Comparison of ENCODE assay signal across 19 cellular contexts in genomic region chr18:59760212-59760997, GRCh38.
DNase-seq lines count a peak whose midpoint lies in the region; ATAC-seq and TF ChIP-seq lines count a peak whose summit lies in the region.
"Had no signal": no experiment of that assay in that cellular context is flagged by ENCODE, and none has a peak within 500 bp of the region (broad histone marks: within the 10 kb centered on the region; RNA-seq: fewer than 3 reads in every experiment).

No MANE protein-coding gene starts in this region.

- intact Hi-C loops in transverse colon (cut with DNase I; ENCODE audit: low total_unique reads): no loop called here

- no peak for TF ChIP-seq RAD21 in liver (IDR thresholded peaks at IDR 0.05)

- POLR2A ChIA-PET in HEK293T (lab: Yijun Ruan, JAX): no interaction called here

- H3K36me3 ChIP-seq in fibroblast of lung (ENCODE audit: control insufficient read depth, insufficient read depth, low read length) (no peaks in the 10 kb centered on the region), liver (ENCODE audit: control insufficient read depth in 4 of 4, insufficient read depth in 3 of 4, low read depth in 1 of 4, low read length in 3 of 4) (no peaks in the 10 kb centered on the region), transverse colon (no peaks in the 10 kb centered on the region)
- H3K36me3 ChIP-seq: BLaER1 treated with 17β-estradiol and CSF1 and Interleukin-3, amounts not matched to agents 10 nM and 100 nM; HAP-1 had no signal

- no peak overlapping the region for H2AFZ ChIP-seq in fibroblast of lung (ENCODE audit: low read length)

- H4K20me1 ChIP-seq in fibroblast of lung (ENCODE audit: control insufficient read depth, extremely low read depth, insufficient read depth, low read length): no peaks in the 10 kb centered on the region
- H4K20me1 ChIP-seq: BLaER1 treated with 17β-estradiol and CSF1 and Interleukin-3, amounts not matched to agents 10 nM and 100 nM had no signal

- no peak overlapping the region for H3K4me2 ChIP-seq in fibroblast of lung (ENCODE audit: extremely low read depth, insufficient read depth, low read length)
- H3K4me2 ChIP-seq: A549; BLaER1 treated with 17β-estradiol and CSF1 and Interleukin-3, amounts not matched to agents 10 nM and 100 nM had no signal

- ATAC-seq in HG03025 (IDR thresholded peaks at IDR 0.05; ENCODE audit: low FRiP score, unreplicated experiment): no peak
- ATAC-seq: A549; CD8-positive, alpha-beta T cell; GM12878 had no signal

- no peak for TF ChIP-seq EP300 in transverse colon (IDR thresholded peaks at IDR 0.05; ENCODE audit: low read depth)

- DNase-seq in AG10803 (ENCODE audit: low read depth) (peak; percentile 11), RPMI7951 (ENCODE audit: low read depth) (peak; percentile 59), fibroblast of lung (ENCODE audit: low read depth in 2 of 2) (peak; percentile 10 to 77), AG08395 (ENCODE audit: low spot score) (no peak), transverse colon (no peak), HEK293T (ENCODE audit: extremely low spot score) (no peak)
- DNase-seq: Calu3; CD8-positive, alpha-beta T cell; DMS 273 treated with DMSO at 0.1 percent for 48 hours; DMS53; DND-41; EL had no signal

- in situ Hi-C loops in transverse colon (cut with MboI; ENCODE audit: low pct_ligation_motif_present in 1 of 4, low pct_unique_long_range_greater_than_20kb in 1 of 4, low sequenced_read_pairs in 3 of 4): no loop called here

- H3K9ac ChIP-seq in fibroblast of lung (ENCODE audit: insufficient read depth, low read length): no peak overlapping the region
- no peak overlapping the region for H3K9ac ChIP-seq in liver (ENCODE audit: low read depth in 1 of 2, low read length in 2 of 2)
- H3K9ac ChIP-seq: BLaER1 treated with 17β-estradiol and CSF1 and Interleukin-3, amounts not matched to agents 10 nM and 100 nM had no signal

- WGBS in liver: 82% methylated on average over 9 of the region's 9 CpGs
- 89 to 91% methylated on average over 6 to 9 of the region's 9 CpGs for WGBS in transverse colon (ENCODE audit: low coverage in 1 of 2), 2 donors

- peaks cover 4% of the 10 kb centered on the region for H3K4me1 ChIP-seq in fibroblast of lung (ENCODE audit: control insufficient read depth, extremely low read depth, insufficient read depth, low read length)
- H3K4me1 ChIP-seq in liver (ENCODE audit: control insufficient read depth in 4 of 4, insufficient read depth in 4 of 4, low read length in 3 of 4): no peaks in the 10 kb centered on the region
- H3K4me1 ChIP-seq in transverse colon: no peaks in the 10 kb centered on the region
- H3K4me1 ChIP-seq: A549; BLaER1 treated with 17β-estradiol and CSF1 and Interleukin-3, amounts not matched to agents 10 nM and 100 nM; HAP-1 had no signal

- H3K27ac ChIP-seq in fibroblast of lung (ENCODE audit: insufficient read depth, low read length): no peak overlapping the region
- no peak overlapping the region for H3K27ac ChIP-seq in liver (ENCODE audit: low read depth in 1 of 2, low read length in 2 of 2)
- H3K27ac ChIP-seq in transverse colon: no peak overlapping the region
- H3K27ac ChIP-seq: 22Rv1; A549; BLaER1 treated with 17β-estradiol and CSF1 and Interleukin-3, amounts not matched to agents 10 nM and 100 nM had no signal

- CTCF ChIA-PET in HEK293T (lab: Yijun Ruan, JAX): no interaction called here

- no peak for TF ChIP-seq CTCF in AG10803 (conservative IDR thresholded peaks at IDR 0.05; ENCODE audit: low read length)
- TF ChIP-seq CTCF in fibroblast of lung (conservative IDR thresholded peaks at IDR 0.05 in 1 of 2, IDR thresholded peaks at IDR 0.05 in 1 of 2; ENCODE audit: low read depth in 1 of 2, low read length in 2 of 2): no peak
- no peak for TF ChIP-seq CTCF in liver (IDR thresholded peaks at IDR 0.05; ENCODE audit: low read depth, low read length, missing input control)
- no peak for TF ChIP-seq CTCF in transverse colon (IDR thresholded peaks at IDR 0.05)

- TF ChIP-seq POLR2A in transverse colon (IDR thresholded peaks at IDR 0.05): no peak

- H3K27me3 ChIP-seq in fibroblast of lung (ENCODE audit: control insufficient read depth, insufficient read depth, low read length) (no peaks in the 10 kb centered on the region), liver (ENCODE audit: control insufficient read depth in 4 of 4, insufficient read depth in 4 of 4, low read length in 3 of 4) (no peaks in the 10 kb centered on the region), transverse colon (no peaks in the 10 kb centered on the region)
- H3K27me3 ChIP-seq: BLaER1 treated with 17β-estradiol and CSF1 and Interleukin-3, amounts not matched to agents 10 nM and 100 nM had no signal

- no peaks in the 10 kb centered on the region for H3K79me2 ChIP-seq in fibroblast of lung (ENCODE audit: control insufficient read depth, insufficient read depth, low read length)

- no peak overlapping the region for H3K4me3 ChIP-seq in AG10803 (ENCODE audit: low read length)
- H3K4me3 ChIP-seq in fibroblast of lung (replicated peaks in 1 of 4; ENCODE audit: control extremely low read depth in 1 of 4, insufficient read depth in 1 of 4, low read depth in 3 of 4, low read length in 4 of 4): no peak overlapping the region
- no peak overlapping the region for H3K4me3 ChIP-seq in liver (ENCODE audit: low read depth in 1 of 3, low read length in 3 of 3)
- H3K4me3 ChIP-seq in transverse colon: no peak overlapping the region
- H3K4me3 ChIP-seq: A549; BLaER1 treated with 17β-estradiol and CSF1 and Interleukin-3, amounts not matched to agents 10 nM and 100 nM; GM12878; HAP-1 had no signal

- H3K9me3 ChIP-seq in fibroblast of lung (ENCODE audit: control insufficient read depth, insufficient read depth, low read depth, low read length) (no peaks in the 10 kb centered on the region), liver (ENCODE audit: control insufficient read depth in 4 of 4, low read length in 3 of 4) (no peaks in the 10 kb centered on the region), transverse colon (no peaks in the 10 kb centered on the region)
- H3K9me3 ChIP-seq: A549, HAP-1 had no signal

TF ChIP-seq in liver, 16 proteins besides CTCF, POLR2A, EP300 and RAD21 (continues in another document):
- TF ChIP-seq REST (IDR thresholded peaks at IDR 0.05): no peak
- TF ChIP-seq MAX (IDR thresholded peaks at IDR 0.05): no peak
- peak; percentile 91 for TF ChIP-seq NR2F2 (IDR thresholded peaks at IDR 0.05)
- TF ChIP-seq FOXA2 (IDR thresholded peaks at IDR 0.05): no peak

TF ChIP-seq in HEK293T, 16 proteins besides CTCF, POLR2A, EP300 and RAD21:
- TF ChIP-seq FOXK2 (IDR thresholded peaks at IDR 0.05) (no peak), CTBP1 (IDR thresholded peaks at IDR 0.05; ENCODE audit: borderline replicate concordance) (no peak), ARNT (IDR thresholded peaks at IDR 0.05) (no peak), LEF1 (IDR thresholded peaks at IDR 0.05; ENCODE audit: borderline replicate concordance) (no peak), HDGF (IDR thresholded peaks at IDR 0.05; ENCODE audit: borderline replicate concordance) (no peak), TARDBP (IDR thresholded peaks at IDR 0.05) (no peak), SUZ12 (IDR thresholded peaks at IDR 0.05) (no peak), FOXM1 (IDR thresholded peaks at IDR 0.05; ENCODE audit: borderline replicate concordance) (no peak)
TF ChIP-seq in HEK293T: peak in this region for 0.

Comparison
In these comparisons a context has a peak if more than half of its experiments do, and no peak if none do; other contexts are left out.
1. DNase-seq: peak in AG10803 (single experiment), RPMI7951 (single experiment) and fibroblast of lung (2 of 2); none in AG08395 (single experiment), transverse colon (single experiment) and HEK293T (single experiment).